8 cellular contexts compared by ENCODE assay signal in the genomic region with DNA sequence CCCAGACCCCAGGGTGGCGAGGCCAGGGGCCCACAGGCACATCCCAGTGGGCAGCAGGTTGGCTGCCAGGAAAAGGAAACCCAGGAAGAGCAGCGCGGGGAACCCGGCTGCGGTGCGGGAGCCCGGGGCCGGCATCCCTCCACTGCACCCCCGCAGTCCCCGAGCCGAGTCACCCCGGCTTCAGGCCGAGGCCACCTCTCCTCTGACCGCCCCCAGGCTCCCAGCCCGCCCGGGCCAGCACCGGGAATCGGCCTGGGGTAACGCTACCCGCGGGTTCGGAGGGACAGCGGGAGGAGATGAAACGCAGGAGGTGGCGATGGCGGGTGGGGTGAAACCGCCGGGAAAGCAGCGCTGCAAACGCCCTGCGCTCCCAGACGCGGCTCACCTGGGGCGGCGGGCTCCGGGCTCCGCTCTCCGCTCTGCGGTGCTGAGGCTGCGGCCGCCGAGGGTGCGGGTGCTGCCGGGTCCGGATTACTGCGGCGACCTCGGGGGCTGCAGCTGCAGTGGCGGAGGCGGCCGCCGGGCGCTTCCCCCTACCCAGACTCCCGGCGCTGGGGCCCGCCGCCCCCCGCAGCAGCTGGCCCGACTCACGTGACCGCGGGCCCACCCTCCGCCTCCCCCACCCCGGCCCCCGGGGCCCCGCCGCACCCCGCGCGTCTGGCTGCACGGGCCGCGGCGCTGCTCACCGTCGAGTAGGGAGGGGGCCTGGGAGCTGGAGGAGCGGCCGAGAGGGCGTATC. TPM values are rescaled to one million over a fixed set of nuclear protein-coding genes. Genes with fewer than 3 reads are reported as not detected.
A peak's percentile ranks its signal among the peaks of the same experiment; 100 is the strongest.
DNase-seq lines count a peak whose midpoint lies in the region; ATAC-seq and TF ChIP-seq lines count a peak whose summit lies in the region.

A gene with protein sequence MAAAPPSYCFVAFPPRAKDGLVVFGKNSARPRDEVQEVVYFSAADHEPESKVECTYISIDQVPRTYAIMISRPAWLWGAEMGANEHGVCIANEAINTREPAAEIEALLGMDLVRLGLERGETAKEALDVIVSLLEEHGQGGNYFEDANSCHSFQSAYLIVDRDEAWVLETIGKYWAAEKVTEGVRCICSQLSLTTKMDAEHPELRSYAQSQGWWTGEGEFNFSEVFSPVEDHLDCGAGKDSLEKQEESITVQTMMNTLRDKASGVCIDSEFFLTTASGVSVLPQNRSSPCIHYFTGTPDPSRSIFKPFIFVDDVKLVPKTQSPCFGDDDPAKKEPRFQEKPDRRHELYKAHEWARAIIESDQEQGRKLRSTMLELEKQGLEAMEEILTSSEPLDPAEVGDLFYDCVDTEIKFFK (minus strand): TSS at position 545 of the 739 bp plus-strand sequence. CDS start 20,734 bp downstream, outside the sequence.

- no peaks in the 10 kb centered on the region for H3K9me3 ChIP-seq in neutrophil

- intact Hi-C loops in activated CD4-positive, alpha-beta T cell treated with anti-CD3 and anti-CD28 coated beads for 36 hours (cut with DNase I, micrococcal nuclease): loop anchor here in 1 of 2 experiments (2.0 kb wide), 1 partner anchor 39 kb away; a partner anchor contains a TSS

- H3K4me3 Mint-ChIP-seq in activated CD4-positive, alpha-beta T cell treated with anti-CD3 and anti-CD28 coated beads for 36 hours: peak within 1 kb of the TSS; percentile 67
- peak within 1 kb of the TSS; percentile 76 for H3K4me3 Mint-ChIP-seq in activated naive CD4-positive, alpha-beta T cell treated with anti-CD3 and anti-CD28 coated beads, Interleukin-2, amount 50 U/mL, for 24 hours
- peak within 1 kb of the TSS; percentile 97 for H3K4me3 Mint-ChIP-seq in glutamatergic neuron (ENCODE audit: unreplicated experiment)

- H3K27ac Mint-ChIP-seq in activated CD4-positive, alpha-beta T cell treated with anti-CD3 and anti-CD28 coated beads for 36 hours: peak within 1 kb of the TSS; percentile 26
- H3K27ac Mint-ChIP-seq in activated naive CD4-positive, alpha-beta T cell treated with anti-CD3 and anti-CD28 coated beads, Interleukin-2, amount 50 U/mL, for 24 hours: peak within 1 kb of the TSS; percentile 30
- H3K27ac Mint-ChIP-seq in glutamatergic neuron (ENCODE audit: unreplicated experiment): peak within 1 kb of the TSS; percentile 96

- H3K36me3 ChIP-seq in neutrophil: no peaks in the 10 kb centered on the region

- peaks cover 10% of the 10 kb centered on the region for H3K4me1 Mint-ChIP-seq in activated CD4-positive, alpha-beta T cell treated with anti-CD3 and anti-CD28 coated beads for 36 hours
- peaks cover 10% of the 10 kb centered on the region for H3K4me1 Mint-ChIP-seq in activated naive CD4-positive, alpha-beta T cell treated with anti-CD3 and anti-CD28 coated beads, Interleukin-2, amount 50 U/mL, for 24 hours
- peaks cover 6% of the 10 kb centered on the region for H3K4me1 Mint-ChIP-seq in glutamatergic neuron (ENCODE audit: low read depth, unreplicated experiment)

- CTCF ChIA-PET in activated CD4-positive, alpha-beta T cell treated with anti-CD3 and anti-CD28 coated beads for 36 hours (lab: Charles Lee): no interaction called here

- peaks cover 38% of the 10 kb centered on the region for H3K27me3 Mint-ChIP-seq in activated CD4-positive, alpha-beta T cell treated with anti-CD3 and anti-CD28 coated beads for 36 hours
- peaks cover 36% of the 10 kb centered on the region for H3K27me3 Mint-ChIP-seq in activated naive CD4-positive, alpha-beta T cell treated with anti-CD3 and anti-CD28 coated beads, Interleukin-2, amount 50 U/mL, for 24 hours
- H3K27me3 Mint-ChIP-seq in glutamatergic neuron (ENCODE audit: unreplicated experiment): peaks cover 7% of the 10 kb centered on the region

- DNase-seq in activated CD4-positive, alpha-beta T cell treated with anti-CD3 and anti-CD28 coated beads for 36 hours: peak; percentile 45
- no peak for DNase-seq in activated CD4-positive, alpha-beta T cell treated with anti-CD3 and anti-CD28 coated beads for 1 hour
- DNase-seq in NCI-H774 (lab: John Stamatoyannopoulos, UW): peak; percentile 43
- peak; percentile 73 for DNase-seq in glutamatergic neuron
- DNase-seq in foreskin melanocyte: no peak

- peak within 1 kb of the TSS; percentile 55 for H3K27ac ChIP-seq in neutrophil

- no peaks in the 10 kb centered on the region for H3K36me3 Mint-ChIP-seq in activated CD4-positive, alpha-beta T cell treated with anti-CD3 and anti-CD28 coated beads for 36 hours (ENCODE audit: low read depth)
- H3K36me3 Mint-ChIP-seq in activated naive CD4-positive, alpha-beta T cell treated with anti-CD3 and anti-CD28 coated beads, Interleukin-2, amount 50 U/mL, for 24 hours: peaks cover 3% of the 10 kb centered on the region
- peaks cover 6% of the 10 kb centered on the region for H3K36me3 Mint-ChIP-seq in glutamatergic neuron (ENCODE audit: unreplicated experiment)

- POLR2A ChIA-PET in activated CD4-positive, alpha-beta T cell treated with anti-CD3 and anti-CD28 coated beads for 36 hours (lab: Charles Lee): no interaction called here

- peak within 1 kb of the TSS; percentile 61 to 85 for H3K4me3 ChIP-seq in neutrophil (ENCODE audit: low read depth in 1 of 2, low read length in 1 of 2)

- peak; percentile 45 for ATAC-seq in activated CD4-positive, alpha-beta T cell treated with anti-CD3 and anti-CD28 coated beads for 36 hours
- ATAC-seq in HG02870 (IDR thresholded peaks at IDR 0.05; ENCODE audit: unreplicated experiment): peak; percentile 31

- TF ChIP-seq CTCF in glutamatergic neuron (IDR thresholded peaks at IDR 0.05; ENCODE audit: partially characterized antibody, unreplicated experiment) (peak; percentile 43), neutrophil (IDR thresholded peaks at IDR 0.05) (no peak)

- peaks cover 22 to 35% of the 10 kb centered on the region in 2 experiments for H3K4me1 ChIP-seq in neutrophil (ENCODE audit: control insufficient read depth in 1 of 2, insufficient read depth in 1 of 2, low read depth in 1 of 2, low read length in 1 of 2)

- H3K27me3 ChIP-seq in neutrophil: peaks cover 40% of the 10 kb centered on the region

- peaks cover 4% of the 10 kb centered on the region for H3K9me3 Mint-ChIP-seq in activated CD4-positive, alpha-beta T cell treated with anti-CD3 and anti-CD28 coated beads for 36 hours (ENCODE audit: low read depth)
- H3K9me3 Mint-ChIP-seq in activated naive CD4-positive, alpha-beta T cell treated with anti-CD3 and anti-CD28 coated beads, Interleukin-2, amount 50 U/mL, for 24 hours: no peaks in the 10 kb centered on the region
- H3K9me3 Mint-ChIP-seq in glutamatergic neuron (ENCODE audit: unreplicated experiment): peaks cover 12% of the 10 kb centered on the region

RNA-seq across cellular contexts. Expression of the gene that starts here (rescaled TPM):
- 1 to 10 TPM; 3.8 to 4.4 TPM for total RNA-seq in activated CD4-positive, alpha-beta T cell treated with anti-CD3 and anti-CD28 coated beads for 36 hours
- 168 TPM for total RNA-seq in glutamatergic neuron (ENCODE audit: unreplicated experiment)

Comparison
In these comparisons a context has a peak if more than half of its experiments do, and no peak if none do; other contexts are left out.
1. RNA of the gene that starts here (total RNA-seq): 168 TPM in glutamatergic neuron (single experiment); 3.8 to 4.4 TPM in activated CD4-positive, alpha-beta T cell treated with anti-CD3 and anti-CD28 coated beads for 36 hours; every median in the first group is over 10 times any median in the second.
2. DNase-seq: peak in activated CD4-positive, alpha-beta T cell treated with anti-CD3 and anti-CD28 coated beads for 36 hours (single experiment), NCI-H774 (single experiment) and glutamatergic neuron (single experiment); none in activated CD4-positive, alpha-beta T cell treated with anti-CD3 and anti-CD28 coated beads for 1 hour (single experiment) and foreskin melanocyte (single experiment).
3. H3K27ac Mint-ChIP-seq: peak in every context shown above with its lines; median percentile 96 in glutamatergic neuron; 30 in activated naive CD4-positive, alpha-beta T cell treated with anti-CD3 and anti-CD28 coated beads, Interleukin-2, amount 50 U/mL, for 24 hours; 26 in activated CD4-positive, alpha-beta T cell treated with anti-CD3 and anti-CD28 coated beads for 36 hours.
4. Peak in every context shown above with its lines, with median percentiles within 50 percentile points of each other: H3K4me3 Mint-ChIP-seq.